ENCODE assay signal across 9 cellular contexts in the genomic region with DNA sequence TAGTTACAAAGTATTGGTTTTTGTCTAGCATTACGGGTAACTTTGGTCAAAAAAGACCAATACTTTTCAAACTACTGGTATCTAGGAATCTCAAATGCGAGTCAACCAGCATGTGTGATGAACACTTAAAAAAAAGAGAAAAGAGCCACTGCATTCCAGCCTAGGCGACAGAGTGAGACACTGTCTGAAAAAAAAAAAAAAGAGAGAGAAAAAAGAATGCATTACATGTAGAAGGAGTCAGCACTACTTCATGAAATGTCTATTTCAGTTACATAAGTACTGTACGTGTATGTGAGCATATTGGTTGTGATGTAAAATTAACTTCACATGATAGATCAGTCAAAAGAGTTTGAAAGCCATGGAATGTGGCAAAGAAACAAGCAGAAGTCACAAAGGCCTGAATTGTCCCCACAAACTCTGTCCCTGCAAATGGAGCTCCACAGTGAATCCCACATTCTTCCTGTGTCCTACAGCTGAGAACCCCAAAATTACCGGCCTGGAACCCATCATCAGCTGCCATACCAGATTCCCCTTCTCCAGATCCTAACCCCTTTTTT. TPM values are rescaled to one million over a fixed set of nuclear protein-coding genes. Genes with fewer than 3 reads are reported as not detected.
A peak's percentile ranks its signal among the peaks of the same experiment; 100 is the strongest.
DNase-seq lines count a peak whose midpoint lies in the region; ATAC-seq lines count a peak whose summit lies in the region.
"Had no signal": no experiment of that assay in that cellular context is flagged by ENCODE, and none has a peak within 500 bp of the region (broad histone marks: within the 10 kb centered on the region; RNA-seq: fewer than 3 reads in every experiment).

No MANE protein-coding gene starts in this region.

- peaks cover 3% of the 10 kb centered on the region for H3K36me3 Mint-ChIP-seq in activated CD4-positive, alpha-beta memory T cell treated with anti-CD3 and anti-CD28 coated beads for 36 hours
- no peaks in the 10 kb centered on the region for H3K36me3 Mint-ChIP-seq in stimulated activated memory B cell treated with anti-CD40 and anti-IgM and Interleukin-4, amounts not matched to agents 10 μg/mL and 1 μg/mL and 100 μg/mL, for 72 hours

- no peaks in the 10 kb centered on the region for H3K9me3 Mint-ChIP-seq in activated CD4-positive, alpha-beta memory T cell treated with anti-CD3 and anti-CD28 coated beads for 36 hours
- H3K9me3 Mint-ChIP-seq in stimulated activated memory B cell treated with anti-CD40 and anti-IgM and Interleukin-4, amounts not matched to agents 10 μg/mL and 1 μg/mL and 100 μg/mL, for 72 hours: no peaks in the 10 kb centered on the region

- CTCF ChIA-PET in activated CD4-positive, alpha-beta memory T cell treated with anti-CD3 and anti-CD28 coated beads for 36 hours (lab: Charles Lee): interaction anchor here (1.3 to 3.9 kb wide), 3 partner anchors 38 to 51 kb away, joined by 3 to 36 read pairs (median 5); a partner anchor contains a TSS

- H3K9me3 ChIP-seq in iPS-18c (ENCODE audit: control insufficient read depth, insufficient read depth, low read length): no peaks in the 10 kb centered on the region
- H3K9me3 ChIP-seq: SJSA1 had no signal

- H3K4me1 Mint-ChIP-seq in activated CD4-positive, alpha-beta memory T cell treated with anti-CD3 and anti-CD28 coated beads for 36 hours (ENCODE audit: low read depth): peaks cover 53% of the 10 kb centered on the region
- peaks cover 61% of the 10 kb centered on the region for H3K4me1 Mint-ChIP-seq in stimulated activated memory B cell treated with anti-CD40 and anti-IgM and Interleukin-4, amounts not matched to agents 10 μg/mL and 1 μg/mL and 100 μg/mL, for 72 hours

- DNase-seq in DMS53 (lab: John Stamatoyannopoulos, UW) (peak; percentile 47), DMS53 treated with DMSO at 0.1 percent for 48 hours (lab: John Stamatoyannopoulos, UW; ENCODE audit: unreplicated experiment) (no peak), NCI-H1105 treated with DMSO at 0.1 percent for 48 hours (lab: John Stamatoyannopoulos, UW) (no peak), cerebellar nuclear complex (lab: John Stamatoyannopoulos, UW) (no peak)
- no peak for DNase-seq in activated CD4-positive, alpha-beta memory T cell treated with anti-CD3 and anti-CD28 coated beads for 36 hours

- peaks cover 2% of the 10 kb centered on the region for H3K27me3 Mint-ChIP-seq in activated CD4-positive, alpha-beta memory T cell treated with anti-CD3 and anti-CD28 coated beads for 36 hours
- H3K27me3 Mint-ChIP-seq in stimulated activated memory B cell treated with anti-CD40 and anti-IgM and Interleukin-4, amounts not matched to agents 10 μg/mL and 1 μg/mL and 100 μg/mL, for 72 hours: no peaks in the 10 kb centered on the region

- peak overlapping the region; percentile 57; the same call in 1 of the 2 replicates for H3K4me3 ChIP-seq in iPS-18c (ENCODE audit: insufficient read depth, low read depth, low read length)

- POLR2A ChIA-PET in activated CD4-positive, alpha-beta memory T cell treated with anti-CD3 and anti-CD28 coated beads for 36 hours (lab: Charles Lee): no interaction called here

- no peak for ATAC-seq in stimulated activated memory B cell treated with anti-CD40 and anti-IgM and Interleukin-4, amounts not matched to agents 10 μg/mL and 1 μg/mL and 100 μg/mL, for 72 hours
- no peak for ATAC-seq in HG02642 (IDR thresholded peaks at IDR 0.05; ENCODE audit: poor library complexity, unreplicated experiment)

- H3K4me3 Mint-ChIP-seq in activated CD4-positive, alpha-beta memory T cell treated with anti-CD3 and anti-CD28 coated beads for 36 hours: peak overlapping the region; percentile 79
- peak overlapping the region; percentile 61 for H3K4me3 Mint-ChIP-seq in stimulated activated memory B cell treated with anti-CD40 and anti-IgM and Interleukin-4, amounts not matched to agents 10 μg/mL and 1 μg/mL and 100 μg/mL, for 72 hours

- intact Hi-C loops in activated CD4-positive, alpha-beta memory T cell treated with anti-CD3 and anti-CD28 coated beads for 36 hours (cut with micrococcal nuclease): no loop called here

- H3K27ac Mint-ChIP-seq in activated CD4-positive, alpha-beta memory T cell treated with anti-CD3 and anti-CD28 coated beads for 36 hours: peak overlapping the region; percentile 5
- H3K27ac Mint-ChIP-seq in stimulated activated memory B cell treated with anti-CD40 and anti-IgM and Interleukin-4, amounts not matched to agents 10 μg/mL and 1 μg/mL and 100 μg/mL, for 72 hours: peak overlapping the region; percentile 74

RNA-seq across cellular contexts. Expression of a gene that starts 1.6 kb away (rescaled TPM):
- 10 to 100 TPM; 27.5 to 28.9 TPM for total RNA-seq in activated CD4-positive, alpha-beta memory T cell treated with anti-CD3 and anti-CD28 coated beads for 36 hours

RNA-seq across cellular contexts. Expression of a gene that starts 7.8 kb away (rescaled TPM):
- not detected for total RNA-seq in activated CD4-positive, alpha-beta memory T cell treated with anti-CD3 and anti-CD28 coated beads for 36 hours
- total RNA-seq: SJSA1 had no signal

RNA-seq across cellular contexts. Expression of a gene that starts 37.8 kb away (rescaled TPM):
- total RNA-seq in activated CD4-positive, alpha-beta memory T cell treated with anti-CD3 and anti-CD28 coated beads for 36 hours: 100 to 1,000 TPM; 207 to 234 TPM
